ENCODE assay signal across 1 cellular context in the genomic region with DNA sequence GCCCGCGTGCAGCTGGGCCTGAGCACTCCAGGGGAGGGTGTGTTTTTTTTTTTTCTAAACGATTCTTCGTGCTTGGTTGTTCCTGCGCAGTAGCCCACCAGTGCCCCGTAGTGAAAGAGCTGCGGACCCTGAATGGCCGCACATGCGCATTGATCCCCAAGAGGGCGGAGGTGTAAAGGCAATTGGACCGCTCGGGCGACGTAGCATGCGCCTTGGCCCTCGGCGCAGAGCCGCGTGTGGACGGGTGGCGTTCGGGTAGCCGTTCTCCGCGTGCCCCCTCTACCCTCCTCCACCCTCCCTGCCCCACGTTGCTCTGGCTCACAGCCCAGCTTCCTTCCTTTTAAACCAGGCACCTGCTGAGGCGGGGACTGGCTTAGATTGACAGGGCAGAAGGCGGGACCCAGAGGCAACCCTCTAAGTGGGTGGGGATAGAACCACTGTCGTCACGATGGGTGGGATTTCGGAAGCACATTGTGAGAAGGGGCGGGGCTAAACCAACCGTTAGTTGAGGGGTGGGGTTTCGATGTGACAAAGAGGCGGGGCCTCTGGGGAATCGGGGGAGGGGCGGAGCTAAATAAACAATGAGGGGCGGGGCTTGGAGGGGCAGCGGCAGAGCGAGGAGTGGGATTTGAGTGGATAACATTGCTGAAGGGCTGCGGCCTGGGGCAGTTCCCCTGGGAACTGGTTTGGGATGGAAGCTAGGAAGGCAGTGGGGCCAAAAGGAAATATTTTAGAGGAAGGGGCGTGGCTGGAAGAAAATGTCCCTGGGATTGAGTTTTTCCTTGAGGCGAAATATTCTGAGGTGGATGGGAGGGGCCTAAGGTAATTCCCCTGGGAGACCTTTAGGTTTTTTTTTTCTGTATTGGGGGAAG.
TF ChIP-seq lines count a peak whose summit lies in the region.

No MANE protein-coding gene starts in this region.

TF ChIP-seq in GM12878, 131 proteins besides CTCF, POLR2A, EP300 and RAD21 (continues in another document):
- TF ChIP-seq NRF1 (conservative IDR thresholded peaks at IDR 0.05; ENCODE audit: low read depth, low read length) (no peak; the same call in 1 of the 2 replicates), MEF2A (IDR thresholded peaks at IDR 0.05; ENCODE audit: insufficient read depth, low read depth, low read length) (no peak), CBFB (IDR thresholded peaks at IDR 0.05; ENCODE audit: low read depth) (no peak), ESRRA (IDR thresholded peaks at IDR 0.05; ENCODE audit: low read length) (0 out of 2 replicates have a peak, but pooled peaks have one; percentile 68), POU2F2 (IDR thresholded peaks at IDR 0.05; ENCODE audit: borderline replicate concordance, low read depth, low read length) (peak; percentile 91), EED (IDR thresholded peaks at IDR 0.05; ENCODE audit: low read depth) (no peak), RUNX3 (IDR thresholded peaks at IDR 0.05; ENCODE audit: low read length) (0 out of 2 replicates have a peak, but pooled peaks have one; percentile 19), IKZF2 (IDR thresholded peaks at IDR 0.05) (no peak), YBX1 (IDR thresholded peaks at IDR 0.05) (no peak), CBX3 (IDR thresholded peaks at IDR 0.05; ENCODE audit: borderline replicate concordance, low read depth) (no peak), CHD2 (IDR thresholded peaks at IDR 0.05; ENCODE audit: borderline replicate concordance, low read depth, low read length) (peak; percentile 20; the same call in 1 of the 2 replicates), PAX5 (IDR thresholded peaks at IDR 0.05; ENCODE audit: borderline replicate concordance, low read depth, low read length) (no peak), TBL1XR1 (IDR thresholded peaks at IDR 0.05; ENCODE audit: low read depth, low read length) (0 out of 2 replicates have a peak, but pooled peaks have one; percentile 72), MXI1 (IDR thresholded peaks at IDR 0.05; ENCODE audit: low read depth, low read length) (peak; percentile 38; the same call in 1 of the 2 replicates), EZH2 (IDR thresholded peaks at IDR 0.05; ENCODE audit: borderline replicate concordance, control insufficient read depth, low read depth, low read length) (no peak), NFYA (IDR thresholded peaks at IDR 0.05; ENCODE audit: borderline replicate concordance, low read depth, low read length) (no peak), ETV6 (conservative IDR thresholded peaks at IDR 0.05 in 1 of 2, IDR thresholded peaks at IDR 0.05 in 1 of 2; ENCODE audit: borderline replicate concordance in 1 of 2, low read depth in 1 of 2) (no peak), GATAD2B (conservative IDR thresholded peaks at IDR 0.05; ENCODE audit: low read depth) (no peak), TCF12 (IDR thresholded peaks at IDR 0.05; ENCODE audit: low read depth, low read length) (peak; percentile 61; the same call in 1 of the 2 replicates), CHD4 (IDR thresholded peaks at IDR 0.05) (no peak), SMAD5 (IDR thresholded peaks at IDR 0.05; ENCODE audit: low read depth) (peak; percentile 78), BCL11A (IDR thresholded peaks at IDR 0.05; ENCODE audit: low read depth, low read length) (no peak), ATF7 (IDR thresholded peaks at IDR 0.05; ENCODE audit: low read depth) (no peak), POLR2AphosphoS2 (IDR thresholded peaks at IDR 0.05; ENCODE audit: low read depth, low read length) (peak; percentile 96; the same call in 1 of the 2 replicates), RBBP5 (conservative IDR thresholded peaks at IDR 0.05) (no peak), TARDBP (IDR thresholded peaks at IDR 0.05; ENCODE audit: borderline replicate concordance) (no peak), ZBED1 (IDR thresholded peaks at IDR 0.05; ENCODE audit: borderline replicate concordance) (peak; percentile 84), TCF3 (IDR thresholded peaks at IDR 0.05; ENCODE audit: borderline replicate concordance, insufficient read depth, low read depth, low read length) (peak; percentile 84; the same call in 1 of the 2 replicates), NR2C2 (IDR thresholded peaks at IDR 0.05; ENCODE audit: borderline replicate concordance, control insufficient read depth, insufficient read length, low read depth) (no peak)
- TF ChIP-seq, protein P1, sequence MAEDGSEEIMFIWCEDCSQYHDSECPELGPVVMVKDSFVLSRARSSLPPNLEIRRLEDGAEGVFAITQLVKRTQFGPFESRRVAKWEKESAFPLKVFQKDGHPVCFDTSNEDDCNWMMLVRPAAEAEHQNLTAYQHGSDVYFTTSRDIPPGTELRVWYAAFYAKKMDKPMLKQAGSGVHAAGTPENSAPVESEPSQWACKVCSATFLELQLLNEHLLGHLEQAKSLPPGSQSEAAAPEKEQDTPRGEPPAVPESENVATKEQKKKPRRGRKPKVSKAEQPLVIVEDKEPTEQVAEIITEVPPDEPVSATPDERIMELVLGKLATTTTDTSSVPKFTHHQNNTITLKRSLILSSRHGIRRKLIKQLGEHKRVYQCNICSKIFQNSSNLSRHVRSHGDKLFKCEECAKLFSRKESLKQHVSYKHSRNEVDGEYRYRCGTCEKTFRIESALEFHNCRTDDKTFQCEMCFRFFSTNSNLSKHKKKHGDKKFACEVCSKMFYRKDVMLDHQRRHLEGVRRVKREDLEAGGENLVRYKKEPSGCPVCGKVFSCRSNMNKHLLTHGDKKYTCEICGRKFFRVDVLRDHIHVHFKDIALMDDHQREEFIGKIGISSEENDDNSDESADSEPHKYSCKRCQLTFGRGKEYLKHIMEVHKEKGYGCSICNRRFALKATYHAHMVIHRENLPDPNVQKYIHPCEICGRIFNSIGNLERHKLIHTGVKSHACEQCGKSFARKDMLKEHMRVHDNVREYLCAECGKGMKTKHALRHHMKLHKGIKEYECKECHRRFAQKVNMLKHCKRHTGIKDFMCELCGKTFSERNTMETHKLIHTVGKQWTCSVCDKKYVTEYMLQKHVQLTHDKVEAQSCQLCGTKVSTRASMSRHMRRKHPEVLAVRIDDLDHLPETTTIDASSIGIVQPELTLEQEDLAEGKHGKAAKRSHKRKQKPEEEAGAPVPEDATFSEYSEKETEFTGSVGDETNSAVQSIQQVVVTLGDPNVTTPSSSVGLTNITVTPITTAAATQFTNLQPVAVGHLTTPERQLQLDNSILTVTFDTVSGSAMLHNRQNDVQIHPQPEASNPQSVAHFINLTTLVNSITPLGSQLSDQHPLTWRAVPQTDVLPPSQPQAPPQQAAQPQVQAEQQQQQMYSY (CRISPR knock-in tag; IDR thresholded peaks at IDR 0.05), result 0 out of 2 replicates have a peak, but pooled peaks have one; percentile 26
- TF ChIP-seq, protein P2, sequence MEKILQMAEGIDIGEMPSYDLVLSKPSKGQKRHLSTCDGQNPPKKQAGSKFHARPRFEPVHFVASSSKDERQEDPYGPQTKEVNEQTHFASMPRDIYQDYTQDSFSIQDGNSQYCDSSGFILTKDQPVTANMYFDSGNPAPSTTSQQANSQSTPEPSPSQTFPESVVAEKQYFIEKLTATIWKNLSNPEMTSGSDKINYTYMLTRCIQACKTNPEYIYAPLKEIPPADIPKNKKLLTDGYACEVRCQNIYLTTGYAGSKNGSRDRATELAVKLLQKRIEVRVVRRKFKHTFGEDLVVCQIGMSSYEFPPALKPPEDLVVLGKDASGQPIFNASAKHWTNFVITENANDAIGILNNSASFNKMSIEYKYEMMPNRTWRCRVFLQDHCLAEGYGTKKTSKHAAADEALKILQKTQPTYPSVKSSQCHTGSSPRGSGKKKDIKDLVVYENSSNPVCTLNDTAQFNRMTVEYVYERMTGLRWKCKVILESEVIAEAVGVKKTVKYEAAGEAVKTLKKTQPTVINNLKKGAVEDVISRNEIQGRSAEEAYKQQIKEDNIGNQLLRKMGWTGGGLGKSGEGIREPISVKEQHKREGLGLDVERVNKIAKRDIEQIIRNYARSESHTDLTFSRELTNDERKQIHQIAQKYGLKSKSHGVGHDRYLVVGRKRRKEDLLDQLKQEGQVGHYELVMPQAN (conservative IDR thresholded peaks at IDR 0.05), result no peak
- TF ChIP-seq, protein P3, sequence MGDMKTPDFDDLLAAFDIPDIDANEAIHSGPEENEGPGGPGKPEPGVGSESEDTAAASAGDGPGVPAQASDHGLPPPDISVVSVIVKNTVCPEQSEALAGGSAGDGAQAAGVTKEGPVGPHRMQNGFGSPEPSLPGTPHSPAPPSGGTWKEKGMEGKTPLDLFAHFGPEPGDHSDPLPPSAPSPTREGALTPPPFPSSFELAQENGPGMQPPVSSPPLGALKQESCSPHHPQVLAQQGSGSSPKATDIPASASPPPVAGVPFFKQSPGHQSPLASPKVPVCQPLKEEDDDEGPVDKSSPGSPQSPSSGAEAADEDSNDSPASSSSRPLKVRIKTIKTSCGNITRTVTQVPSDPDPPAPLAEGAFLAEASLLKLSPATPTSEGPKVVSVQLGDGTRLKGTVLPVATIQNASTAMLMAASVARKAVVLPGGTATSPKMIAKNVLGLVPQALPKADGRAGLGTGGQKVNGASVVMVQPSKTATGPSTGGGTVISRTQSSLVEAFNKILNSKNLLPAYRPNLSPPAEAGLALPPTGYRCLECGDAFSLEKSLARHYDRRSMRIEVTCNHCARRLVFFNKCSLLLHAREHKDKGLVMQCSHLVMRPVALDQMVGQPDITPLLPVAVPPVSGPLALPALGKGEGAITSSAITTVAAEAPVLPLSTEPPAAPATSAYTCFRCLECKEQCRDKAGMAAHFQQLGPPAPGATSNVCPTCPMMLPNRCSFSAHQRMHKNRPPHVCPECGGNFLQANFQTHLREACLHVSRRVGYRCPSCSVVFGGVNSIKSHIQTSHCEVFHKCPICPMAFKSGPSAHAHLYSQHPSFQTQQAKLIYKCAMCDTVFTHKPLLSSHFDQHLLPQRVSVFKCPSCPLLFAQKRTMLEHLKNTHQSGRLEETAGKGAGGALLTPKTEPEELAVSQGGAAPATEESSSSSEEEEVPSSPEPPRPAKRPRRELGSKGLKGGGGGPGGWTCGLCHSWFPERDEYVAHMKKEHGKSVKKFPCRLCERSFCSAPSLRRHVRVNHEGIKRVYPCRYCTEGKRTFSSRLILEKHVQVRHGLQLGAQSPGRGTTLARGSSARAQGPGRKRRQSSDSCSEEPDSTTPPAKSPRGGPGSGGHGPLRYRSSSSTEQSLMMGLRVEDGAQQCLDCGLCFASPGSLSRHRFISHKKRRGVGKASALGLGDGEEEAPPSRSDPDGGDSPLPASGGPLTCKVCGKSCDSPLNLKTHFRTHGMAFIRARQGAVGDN (IDR thresholded peaks at IDR 0.05), result peak; percentile 76
- TF ChIP-seq, protein P4, sequence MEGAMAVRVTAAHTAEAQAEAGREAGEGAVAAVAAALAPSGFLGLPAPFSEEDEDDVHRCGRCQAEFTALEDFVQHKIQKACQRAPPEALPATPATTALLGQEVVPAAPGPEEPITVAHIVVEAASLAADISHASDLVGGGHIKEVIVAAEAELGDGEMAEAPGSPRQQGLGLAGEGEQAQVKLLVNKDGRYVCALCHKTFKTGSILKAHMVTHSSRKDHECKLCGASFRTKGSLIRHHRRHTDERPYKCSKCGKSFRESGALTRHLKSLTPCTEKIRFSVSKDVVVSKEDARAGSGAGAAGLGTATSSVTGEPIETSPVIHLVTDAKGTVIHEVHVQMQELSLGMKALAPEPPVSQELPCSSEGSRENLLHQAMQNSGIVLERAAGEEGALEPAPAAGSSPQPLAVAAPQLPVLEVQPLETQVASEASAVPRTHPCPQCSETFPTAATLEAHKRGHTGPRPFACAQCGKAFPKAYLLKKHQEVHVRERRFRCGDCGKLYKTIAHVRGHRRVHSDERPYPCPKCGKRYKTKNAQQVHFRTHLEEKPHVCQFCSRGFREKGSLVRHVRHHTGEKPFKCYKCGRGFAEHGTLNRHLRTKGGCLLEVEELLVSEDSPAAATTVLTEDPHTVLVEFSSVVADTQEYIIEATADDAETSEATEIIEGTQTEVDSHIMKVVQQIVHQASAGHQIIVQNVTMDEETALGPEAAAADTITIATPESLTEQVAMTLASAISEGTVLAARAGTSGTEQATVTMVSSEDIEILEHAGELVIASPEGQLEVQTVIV (IDR thresholded peaks at IDR 0.05; ENCODE audit: borderline replicate concordance, partially characterized antibody), result no peak
- TF ChIP-seq, protein P5, sequence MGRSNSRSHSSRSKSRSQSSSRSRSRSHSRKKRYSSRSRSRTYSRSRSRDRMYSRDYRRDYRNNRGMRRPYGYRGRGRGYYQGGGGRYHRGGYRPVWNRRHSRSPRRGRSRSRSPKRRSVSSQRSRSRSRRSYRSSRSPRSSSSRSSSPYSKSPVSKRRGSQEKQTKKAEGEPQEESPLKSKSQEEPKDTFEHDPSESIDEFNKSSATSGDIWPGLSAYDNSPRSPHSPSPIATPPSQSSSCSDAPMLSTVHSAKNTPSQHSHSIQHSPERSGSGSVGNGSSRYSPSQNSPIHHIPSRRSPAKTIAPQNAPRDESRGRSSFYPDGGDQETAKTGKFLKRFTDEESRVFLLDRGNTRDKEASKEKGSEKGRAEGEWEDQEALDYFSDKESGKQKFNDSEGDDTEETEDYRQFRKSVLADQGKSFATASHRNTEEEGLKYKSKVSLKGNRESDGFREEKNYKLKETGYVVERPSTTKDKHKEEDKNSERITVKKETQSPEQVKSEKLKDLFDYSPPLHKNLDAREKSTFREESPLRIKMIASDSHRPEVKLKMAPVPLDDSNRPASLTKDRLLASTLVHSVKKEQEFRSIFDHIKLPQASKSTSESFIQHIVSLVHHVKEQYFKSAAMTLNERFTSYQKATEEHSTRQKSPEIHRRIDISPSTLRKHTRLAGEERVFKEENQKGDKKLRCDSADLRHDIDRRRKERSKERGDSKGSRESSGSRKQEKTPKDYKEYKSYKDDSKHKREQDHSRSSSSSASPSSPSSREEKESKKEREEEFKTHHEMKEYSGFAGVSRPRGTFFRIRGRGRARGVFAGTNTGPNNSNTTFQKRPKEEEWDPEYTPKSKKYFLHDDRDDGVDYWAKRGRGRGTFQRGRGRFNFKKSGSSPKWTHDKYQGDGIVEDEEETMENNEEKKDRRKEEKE (IDR thresholded peaks at IDR 0.05), result no peak
- TF ChIP-seq, protein P6, sequence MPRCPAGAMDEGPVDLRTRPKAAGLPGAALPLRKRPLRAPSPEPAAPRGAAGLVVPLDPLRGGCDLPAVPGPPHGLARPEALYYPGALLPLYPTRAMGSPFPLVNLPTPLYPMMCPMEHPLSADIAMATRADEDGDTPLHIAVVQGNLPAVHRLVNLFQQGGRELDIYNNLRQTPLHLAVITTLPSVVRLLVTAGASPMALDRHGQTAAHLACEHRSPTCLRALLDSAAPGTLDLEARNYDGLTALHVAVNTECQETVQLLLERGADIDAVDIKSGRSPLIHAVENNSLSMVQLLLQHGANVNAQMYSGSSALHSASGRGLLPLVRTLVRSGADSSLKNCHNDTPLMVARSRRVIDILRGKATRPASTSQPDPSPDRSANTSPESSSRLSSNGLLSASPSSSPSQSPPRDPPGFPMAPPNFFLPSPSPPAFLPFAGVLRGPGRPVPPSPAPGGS (IDR thresholded peaks at IDR 0.05; ENCODE audit: borderline replicate concordance, insufficient read depth, low read depth, low read length, poor library complexity, severe bottlenecking), result no peak
